34 cellular contexts compared by ENCODE assay signal in genomic region chrY:15779891-15780290, GRCh38.
"Had no signal": no experiment of that assay in that cellular context is flagged by ENCODE, and none has a peak within 500 bp of the region (broad histone marks: within the 10 kb centered on the region; RNA-seq: fewer than 3 reads in every experiment).

No MANE protein-coding gene starts in this region.

- ATAC-seq: activated naive CD4-positive, alpha-beta T cell treated with anti-CD3 and anti-CD28 coated beads, Interleukin-2, amount 50 U/mL, for 72 hours; activated naive CD8-positive, alpha-beta T cell treated with anti-CD3 and anti-CD28 coated beads, Interleukin-2, amount 50 U/mL, for 24 hours; activated T-cell treated with anti-CD3 and anti-CD28 coated beads, Interleukin-2, amount 50 U/mL, for 4 hours; activated T-cell treated with anti-CD3 and anti-CD28 coated beads, Interleukin-2, amount 50 U/mL, for 72 hours; activated T-helper 17 cell treated with anti-CD3 and anti-CD28 coated beads, Interleukin-2, amount 50 U/mL, for 72 hours; body of pancreas had no signal

- H3K27me3 ChIP-seq: adrenal gland, ascending aorta, body of pancreas, brain microvascular endothelial cell, breast epithelium, cardiac muscle cell had no signal

- DNase-seq: activated effector memory CD4-positive, alpha-beta T cell treated with anti-CD3 and anti-CD28 coated beads, Interleukin-2, amount 50 U/mL, for 16 hours; activated effector memory CD4-positive, alpha-beta T cell treated with Interleukin-2 at 50 U/mL for 16 hours; activated gamma-delta T cell; activated gamma-delta T cell treated with Interleukin-2 at 50 U/mL for 16 hours; activated naive CD4-positive, alpha-beta T cell; activated naive CD4-positive, alpha-beta T cell treated with anti-CD3 and anti-CD28 coated beads for 36 hours; activated naive CD4-positive, alpha-beta T cell treated with anti-CD3 and anti-CD28 coated beads, Interleukin-2, amount 10 ng/mL, durations not matched to agents 7 days and 5 days; activated naive CD4-positive, alpha-beta T cell treated with anti-CD3 and anti-CD28 coated beads, Interleukin-2, amount 50 U/mL, for 16 hours; activated naive CD4-positive, alpha-beta T cell treated with Interleukin-2 at 50 U/mL for 16 hours; activated naive CD8-positive, alpha-beta T cell treated with anti-CD3 and anti-CD28 coated beads for 36 hours; activated naive CD8-positive, alpha-beta T cell treated with anti-CD3 and anti-CD28 coated beads, Interleukin-2, amount 10 ng/mL, durations not matched to agents 7 days and 5 days; activated naive CD8-positive, alpha-beta T cell treated with anti-CD3 and anti-CD28 coated beads, Interleukin-2, amount 50 U/mL, for 24 hours; activated T-cell treated with anti-CD3 and anti-CD28 coated beads, Interleukin-2, amount 50 U/mL, for 1 hour; activated T-cell treated with anti-CD3 and anti-CD28 coated beads, Interleukin-2, amount 50 U/mL, for 24 hours; activated T-cell treated with anti-CD3 and anti-CD28 coated beads, Interleukin-2, amount 50 U/mL, for 4 hours; activated T-cell treated with anti-CD3 and anti-CD28 coated beads, Interleukin-2, amount 50 U/mL, for 48 hours; activated T-cell treated with anti-CD3 and anti-CD28 coated beads, Interleukin-2, amount 50 U/mL, for 72 hours; adrenal gland; amniotic stem cell; amygdala; anterior cingulate cortex; aorta; body of pancreas; brain microvascular endothelial cell; caudate nucleus; central memory CD4-positive, alpha-beta T cell; cerebellar nuclear complex had no signal

- FAIRE-seq: astrocyte, bronchial epithelial cell had no signal

- H3K4me1 ChIP-seq: adrenal gland, ascending aorta, body of pancreas, breast epithelium had no signal

- H3K9me3 ChIP-seq: adrenal gland, ascending aorta, body of pancreas, breast epithelium had no signal

- H3K4me3 ChIP-seq: adrenal gland, ascending aorta, body of pancreas, breast epithelium, cardiac muscle cell had no signal

- H3K36me3 ChIP-seq: adrenal gland, ascending aorta, brain microvascular endothelial cell, breast epithelium, cardiac muscle cell had no signal

- H3K27ac ChIP-seq: adrenal gland, ascending aorta, body of pancreas, brain microvascular endothelial cell, breast epithelium, cardiac muscle cell had no signal
